ENCODE assay signal across 27 cellular contexts in the genomic region with DNA sequence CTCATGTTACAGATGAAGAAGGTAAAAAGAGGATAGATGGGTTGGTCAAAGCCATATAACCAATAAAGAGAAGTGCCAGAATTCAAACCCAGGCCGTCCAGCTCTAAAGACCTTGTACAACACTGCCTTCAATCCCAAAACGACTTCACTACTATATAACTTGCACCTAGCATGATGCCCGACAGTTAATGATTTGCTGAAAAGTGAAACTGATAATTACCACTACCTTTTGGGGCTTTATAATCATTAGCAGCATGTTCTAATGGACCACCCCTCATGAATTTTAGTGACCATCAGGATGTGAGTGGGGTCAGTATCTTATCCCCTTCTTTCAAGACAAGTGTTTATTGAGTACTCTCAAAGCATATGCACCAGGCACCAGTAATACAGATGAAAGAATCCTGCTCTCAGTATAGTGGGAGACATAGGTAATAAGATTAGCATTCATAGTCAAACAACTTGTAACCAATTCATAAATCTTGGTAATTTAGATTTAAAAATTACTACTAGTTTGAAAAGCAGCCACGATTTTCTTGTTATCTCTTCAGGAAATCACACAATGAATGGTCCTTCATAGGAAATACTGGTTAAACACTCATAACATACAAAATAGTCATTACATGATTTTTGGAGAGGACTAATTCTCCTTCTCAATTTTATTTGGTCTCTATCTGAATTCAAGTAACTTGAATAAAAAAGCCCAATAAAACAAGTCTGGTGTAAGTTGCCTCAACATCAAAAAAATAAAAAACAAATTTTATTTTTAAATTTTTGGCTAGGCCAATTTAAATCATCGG.
DNase-seq lines count a peak whose midpoint lies in the region; ATAC-seq, FAIRE-seq and TF ChIP-seq lines count a peak whose summit lies in the region.
"Had no signal": no experiment of that assay in that cellular context is flagged by ENCODE, and none has a peak within 500 bp of the region (broad histone marks: within the 10 kb centered on the region; RNA-seq: fewer than 3 reads in every experiment).

No MANE protein-coding gene starts in this region.

- H4K20me1 ChIP-seq in smooth muscle cell (ENCODE audit: low read depth) = peaks cover 31% of the 10 kb centered on the region

- FAIRE-seq in GM19239 (lab: Jason Lieb, UNC) = peak; percentile 74
- FAIRE-seq: colon, urothelium cell line had no signal

- H3K36me3 Mint-ChIP-seq in CD14-positive monocyte = no peaks in the 10 kb centered on the region
- H3K36me3 Mint-ChIP-seq: naive B cell had no signal

- no peak overlapping the region for H2AFZ ChIP-seq in smooth muscle cell (ENCODE audit: low read depth)
- H2AFZ ChIP-seq: hepatocyte had no signal

- ATAC-seq in HG03520 (IDR thresholded peaks at IDR 0.05; ENCODE audit: unreplicated experiment) (peak; percentile 41), thoracic aorta (ENCODE audit: insufficient number of reproducible peaks, low FRiP score, low read depth) (no peak)
- ATAC-seq: body of pancreas; stimulated activated naive CD8-positive, alpha-beta T cell treated with anti-CD3 and anti-CD28 coated beads, Interleukin-15, Interleukin-2, amounts not matched to agents 100 U/mL and 50 U/mL, for 24 hours had no signal

- TF ChIP-seq CTCF in HEK293 (tag by site-specific recombination; IDR thresholded peaks at IDR 0.05) = no peak
- no peak for TF ChIP-seq CTCF in thoracic aorta (IDR thresholded peaks at IDR 0.05)
- no peak for TF ChIP-seq CTCF in CD14-positive monocyte (IDR thresholded peaks at IDR 0.05)
- no peak for TF ChIP-seq CTCF in smooth muscle cell (IDR thresholded peaks at IDR 0.05; ENCODE audit: borderline replicate concordance, insufficient read depth, poor library complexity, severe bottlenecking)

- H3K4me1 ChIP-seq in HEK293 (ENCODE audit: control insufficient read depth, insufficient read depth, low read length) = peaks cover 36% of the 10 kb centered on the region
- peaks cover 31 to 69% of the 10 kb centered on the region in 2 donors for H3K4me1 ChIP-seq in thoracic aorta (ENCODE audit: control insufficient read depth in 1 of 2, low read depth in 2 of 2)
- H3K4me1 ChIP-seq in smooth muscle cell (ENCODE audit: low read depth) = peaks cover 6% of the 10 kb centered on the region

- H3F3A ChIP-seq in smooth muscle cell (ENCODE audit: low read depth) = no peaks in the 10 kb centered on the region

- no peak overlapping the region for H3K4me3 ChIP-seq in HEK293 (ENCODE audit: low read depth, low read length)
- H3K4me3 ChIP-seq in thoracic aorta = peak overlapping the region; percentile 11
- no peak overlapping the region for H3K4me3 ChIP-seq in smooth muscle cell
- H3K4me3 ChIP-seq: body of pancreas, hepatocyte, ovary, right lobe of liver had no signal

- H3K9me3 ChIP-seq in HEK293 (ENCODE audit: control insufficient read depth, insufficient read depth, low read depth, low read length) (no peaks in the 10 kb centered on the region), thoracic aorta (no peaks in the 10 kb centered on the region), smooth muscle cell (replicated peaks; ENCODE audit: low read depth) (no peaks in the 10 kb centered on the region)
- H3K9me3 ChIP-seq: body of pancreas, ovary, right lobe of liver had no signal

- WGBS in smooth muscle cell (ENCODE audit: low lambda C conversion rate) = 87% methylated on average over 5 of the region's 5 CpGs

- H3K4me1 Mint-ChIP-seq in CD14-positive monocyte = peaks cover 14% of the 10 kb centered on the region

- CTCF ChIA-PET in HEK293 (lab: Yijun Ruan, JAX) = interaction anchor here (1.1 to 1.5 kb wide), 2 partner anchors 80 to 152 kb away, joined by 3 to 4 read pairs; no protein-coding TSS in a partner anchor

- no peak overlapping the region for H3K9ac ChIP-seq in smooth muscle cell (ENCODE audit: low read depth)
- H3K9ac ChIP-seq: KMS-11 had no signal

- H3K27me3 Mint-ChIP-seq in CD14-positive monocyte (ENCODE audit: low read depth in 3 of 3) = no peaks in the 10 kb centered on the region
- H3K27me3 Mint-ChIP-seq: activated T-cell treated with anti-CD3 and anti-CD28 coated beads, Interleukin-2, amount 50 U/mL, for 24 hours; naive B cell had no signal

- intact Hi-C loops in CD14-positive monocyte (cut with micrococcal nuclease) = no loop called here

- no peak overlapping the region for H3K4me2 ChIP-seq in smooth muscle cell
- H3K4me2 ChIP-seq: hepatocyte, KMS-11 had no signal

- H3K9me3 Mint-ChIP-seq in CD14-positive monocyte = no peaks in the 10 kb centered on the region
- H3K9me3 Mint-ChIP-seq: activated T-cell treated with anti-CD3 and anti-CD28 coated beads, Interleukin-2, amount 50 U/mL, for 24 hours; endodermal cell had no signal

- H3K36me3 ChIP-seq in HEK293 (ENCODE audit: control insufficient read depth in 2 of 2, insufficient read depth in 1 of 2, low read length in 2 of 2) (no peaks in the 10 kb centered on the region), thoracic aorta (no peaks in the 10 kb centered on the region), smooth muscle cell (ENCODE audit: low read depth) (no peaks in the 10 kb centered on the region)
- H3K36me3 ChIP-seq: ovary, right lobe of liver had no signal

- no peak overlapping the region for H3K27ac ChIP-seq in HEK293 (ENCODE audit: extremely low read depth, low read depth, low read length)
- H3K27ac ChIP-seq in thoracic aorta = no peak overlapping the region
- H3K27ac ChIP-seq in smooth muscle cell (ENCODE audit: low read depth) = no peak overlapping the region
- H3K27ac ChIP-seq: body of pancreas, hepatocyte, KMS-11, ovary, right lobe of liver had no signal

- H3K27me3 ChIP-seq in thoracic aorta (replicated peaks; ENCODE audit: insufficient read depth) = no peaks in the 10 kb centered on the region
- no peaks in the 10 kb centered on the region for H3K27me3 ChIP-seq in smooth muscle cell (ENCODE audit: low read depth)
- H3K27me3 ChIP-seq: body of pancreas, hepatocyte, ovary, right lobe of liver had no signal

- H3K27ac Mint-ChIP-seq in CD14-positive monocyte = no peak overlapping the region
- H3K27ac Mint-ChIP-seq: activated T-cell treated with anti-CD3 and anti-CD28 coated beads, Interleukin-2, amount 50 U/mL, for 24 hours; endodermal cell had no signal

- peaks cover 48% of the 10 kb centered on the region for H3K79me2 ChIP-seq in smooth muscle cell (ENCODE audit: low read depth)

- POLR2A ChIA-PET in HEK293 (lab: Yijun Ruan, JAX) = no interaction called here

- H3K4me3 Mint-ChIP-seq in CD14-positive monocyte = no peak overlapping the region
- H3K4me3 Mint-ChIP-seq: activated T-cell treated with anti-CD3 and anti-CD28 coated beads, Interleukin-2, amount 50 U/mL, for 24 hours; endodermal cell had no signal

- DNase-seq in GM19239 (ENCODE audit: insufficient read length, low spot score) (peak; percentile 3), thoracic aorta (ENCODE audit: low spot score) (no peak), hypothalamus (lab: John Stamatoyannopoulos, UW) (no peak), CD14-positive monocyte (ENCODE audit: low spot score) (no peak), smooth muscle cell (lab: John Stamatoyannopoulos, UW; ENCODE audit: unreplicated experiment) (no peak)
- DNase-seq: activated CD4-positive, alpha-beta T cell treated with anti-CD3 and anti-CD28 coated beads, Interleukin-2, amount 50 U/mL, for 4 hours; activated naive CD4-positive, alpha-beta T cell treated with anti-CD3 and anti-CD28 coated beads, Interleukin-2, amount 50 U/mL, for 16 hours; activated T-cell treated with anti-CD3 and anti-CD28 coated beads, Interleukin-2, amount 50 U/mL, for 24 hours; AML-193; body of pancreas; endodermal cell; GDM1; islet precursor cell; mammary epithelial cell; naive B cell; NCI-H1048; NCI-H2081 treated with DMSO at 0.1 percent for 48 hours; NCI-H510A; ovary; right lobe of liver; stimulated activated naive CD8-positive, alpha-beta T cell treated with anti-CD3 and anti-CD28 coated beads, Interleukin-15, Interleukin-2, amounts not matched to agents 100 U/mL and 50 U/mL, for 24 hours had no signal

TF ChIP-seq in HEK293, 187 proteins besides CTCF, POLR2A, EP300 and RAD21 (continues in another document):
- TF ChIP-seq, protein P1, sequence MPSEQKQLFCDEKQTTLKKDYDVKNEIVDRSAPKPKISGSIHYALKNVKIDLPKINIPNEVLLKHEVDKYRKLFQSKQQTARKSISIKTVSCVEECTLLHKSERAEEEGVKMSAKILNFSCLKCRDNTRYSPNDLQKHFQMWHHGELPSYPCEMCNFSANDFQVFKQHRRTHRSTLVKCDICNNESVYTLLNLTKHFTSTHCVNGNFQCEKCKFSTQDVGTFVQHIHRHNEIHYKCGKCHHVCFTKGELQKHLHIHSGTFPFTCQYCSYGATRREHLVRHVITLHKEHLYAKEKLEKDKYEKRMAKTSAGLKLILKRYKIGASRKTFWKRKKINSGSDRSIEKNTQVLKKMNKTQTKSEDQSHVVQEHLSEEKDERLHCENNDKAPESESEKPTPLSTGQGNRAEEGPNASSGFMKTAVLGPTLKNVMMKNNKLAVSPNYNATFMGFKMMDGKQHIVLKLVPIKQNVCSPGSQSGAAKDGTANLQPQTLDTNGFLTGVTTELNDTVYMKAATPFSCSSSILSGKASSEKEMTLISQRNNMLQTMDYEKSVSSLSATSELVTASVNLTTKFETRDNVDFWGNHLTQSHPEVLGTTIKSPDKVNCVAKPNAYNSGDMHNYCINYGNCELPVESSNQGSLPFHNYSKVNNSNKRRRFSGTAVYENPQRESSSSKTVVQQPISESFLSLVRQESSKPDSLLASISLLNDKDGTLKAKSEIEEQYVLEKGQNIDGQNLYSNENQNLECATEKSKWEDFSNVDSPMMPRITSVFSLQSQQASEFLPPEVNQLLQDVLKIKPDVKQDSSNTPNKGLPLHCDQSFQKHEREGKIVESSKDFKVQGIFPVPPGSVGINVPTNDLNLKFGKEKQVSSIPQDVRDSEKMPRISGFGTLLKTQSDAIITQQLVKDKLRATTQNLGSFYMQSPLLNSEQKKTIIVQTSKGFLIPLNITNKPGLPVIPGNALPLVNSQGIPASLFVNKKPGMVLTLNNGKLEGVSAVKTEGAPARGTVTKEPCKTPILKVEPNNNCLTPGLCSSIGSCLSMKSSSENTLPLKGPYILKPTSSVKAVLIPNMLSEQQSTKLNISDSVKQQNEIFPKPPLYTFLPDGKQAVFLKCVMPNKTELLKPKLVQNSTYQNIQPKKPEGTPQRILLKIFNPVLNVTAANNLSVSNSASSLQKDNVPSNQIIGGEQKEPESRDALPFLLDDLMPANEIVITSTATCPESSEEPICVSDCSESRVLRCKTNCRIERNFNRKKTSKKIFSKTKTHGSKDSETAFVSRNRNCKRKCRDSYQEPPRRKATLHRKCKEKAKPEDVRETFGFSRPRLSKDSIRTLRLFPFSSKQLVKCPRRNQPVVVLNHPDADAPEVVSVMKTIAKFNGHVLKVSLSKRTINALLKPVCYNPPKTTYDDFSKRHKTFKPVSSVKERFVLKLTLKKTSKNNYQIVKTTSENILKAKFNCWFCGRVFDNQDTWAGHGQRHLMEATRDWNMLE (tag by site-specific recombination; conservative IDR thresholded peaks at IDR 0.05; ENCODE audit: low read depth) = no peak
